1 cellular context compared by ENCODE assay signal in the genomic region with DNA sequence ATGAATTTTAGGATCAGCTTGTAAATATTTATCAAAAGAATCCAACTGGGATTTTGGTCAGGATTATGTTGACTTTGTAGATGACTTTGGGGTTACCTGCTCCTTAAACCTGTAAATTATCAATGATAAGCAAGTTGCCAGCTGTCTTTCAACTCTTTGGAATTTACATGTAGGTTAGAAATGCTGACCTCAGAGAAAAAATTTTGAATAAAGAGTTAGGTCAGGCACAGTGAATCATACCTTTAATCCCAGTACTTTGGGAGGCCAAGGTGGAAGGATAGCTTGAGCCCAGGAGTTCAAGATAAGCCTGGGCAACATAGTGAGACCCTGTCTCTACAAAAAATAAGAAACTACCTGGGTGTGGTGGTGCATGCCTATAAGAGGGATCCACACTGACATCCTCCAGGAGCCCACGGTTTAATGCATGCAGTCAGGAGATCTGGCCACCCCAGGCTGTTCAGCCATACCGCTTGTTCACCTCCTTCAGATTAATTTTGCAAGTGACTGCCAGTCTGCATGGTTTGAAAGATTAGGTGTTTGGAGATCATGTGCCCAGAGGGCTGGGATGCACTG.
TF ChIP-seq lines count a peak whose summit lies in the region.

No MANE protein-coding gene starts in this region.

TF ChIP-seq in WTC11, 78 proteins besides CTCF, POLR2A, EP300 and RAD21 (continued from another document):
- TF ChIP-seq, protein P1, sequence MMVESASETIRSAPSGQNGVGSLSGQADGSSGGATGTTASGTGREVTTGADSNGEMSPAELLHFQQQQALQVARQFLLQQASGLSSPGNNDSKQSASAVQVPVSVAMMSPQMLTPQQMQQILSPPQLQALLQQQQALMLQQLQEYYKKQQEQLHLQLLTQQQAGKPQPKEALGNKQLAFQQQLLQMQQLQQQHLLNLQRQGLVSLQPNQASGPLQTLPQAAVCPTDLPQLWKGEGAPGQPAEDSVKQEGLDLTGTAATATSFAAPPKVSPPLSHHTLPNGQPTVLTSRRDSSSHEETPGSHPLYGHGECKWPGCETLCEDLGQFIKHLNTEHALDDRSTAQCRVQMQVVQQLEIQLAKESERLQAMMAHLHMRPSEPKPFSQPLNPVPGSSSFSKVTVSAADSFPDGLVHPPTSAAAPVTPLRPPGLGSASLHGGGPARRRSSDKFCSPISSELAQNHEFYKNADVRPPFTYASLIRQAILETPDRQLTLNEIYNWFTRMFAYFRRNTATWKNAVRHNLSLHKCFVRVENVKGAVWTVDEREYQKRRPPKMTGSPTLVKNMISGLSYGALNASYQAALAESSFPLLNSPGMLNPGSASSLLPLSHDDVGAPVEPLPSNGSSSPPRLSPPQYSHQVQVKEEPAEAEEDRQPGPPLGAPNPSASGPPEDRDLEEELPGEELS (CRISPR knock-in tag; IDR thresholded peaks at IDR 0.05), result no peak
- TF ChIP-seq GRHL2 (CRISPR knock-in tag; IDR thresholded peaks at IDR 0.05; ENCODE audit: insufficient replicate concordance, severe bottlenecking) (no peak), ETV6 (CRISPR knock-in tag; IDR thresholded peaks at IDR 0.05) (no peak)
